In genomic region chrX:40003071-40003981, GRCh38 we compare ENCODE assay signal across 19 cellular contexts.
DNase-seq lines count a peak whose midpoint lies in the region; ATAC-seq and TF ChIP-seq lines count a peak whose summit lies in the region.
"Had no signal": no experiment of that assay in that cellular context is flagged by ENCODE, and none has a peak within 500 bp of the region (broad histone marks: within the 10 kb centered on the region; RNA-seq: fewer than 3 reads in every experiment).

No MANE protein-coding gene starts in this region.

- in situ Hi-C loops in G401 (cut with HindIII; ENCODE audit: low sequenced_read_pairs): no loop called here

- no peak for DNase-seq in left ventricle myocardium superior
- no peak for DNase-seq in right atrium auricular region (ENCODE audit: low spot score)
- DNase-seq in SW480 (ENCODE audit: low spot score): peak; percentile 74
- DNase-seq in left kidney (ENCODE audit: low read depth, low spot score): peak; percentile 43
- no peak for DNase-seq in aorta
- DNase-seq in HT-29 (ENCODE audit: low spot score): no peak
- DNase-seq in G401 (ENCODE audit: low spot score): no peak
- DNase-seq: activated effector memory CD4-positive, alpha-beta T cell treated with anti-CD3 and anti-CD28 coated beads, Interleukin-2, amount 50 U/mL, for 16 hours; activated naive CD8-positive, alpha-beta T cell treated with anti-CD3 and anti-CD28 coated beads, Interleukin-2, amount 50 U/mL, for 24 hours; GOT3; NCI-H524 treated with DMSO at 0.1 percent for 48 hours; nucleus accumbens; right cardiac atrium; SHP77 treated with DMSO at 0.1 percent for 48 hours; T-helper 2 cell had no signal

- intact Hi-C loops in left ventricle myocardium superior (cut with micrococcal nuclease): no loop called here
- intact Hi-C loops in aorta (cut with DNase I): no loop called here

- ATAC-seq in left ventricle myocardium superior (peak; percentile 16), aorta (ENCODE audit: low FRiP score) (no peak), HG03025 (IDR thresholded peaks at IDR 0.05; ENCODE audit: low FRiP score, unreplicated experiment) (no peak)
- ATAC-seq: activated naive CD8-positive, alpha-beta T cell treated with anti-CD3 and anti-CD28 coated beads, Interleukin-2, amount 50 U/mL, for 24 hours; GM12878; left lobe of liver; right cardiac atrium had no signal

- WGBS in aorta, 2 donors: 65 to 82% methylated on average over 7 of the region's 7 CpGs

- H3K27me3 ChIP-seq in right atrium auricular region: peaks cover 4 to 6% of the 10 kb centered on the region in 2 donors
- H3K27me3 ChIP-seq in aorta (ENCODE audit: control insufficient read depth in 1 of 2, insufficient read depth in 2 of 2, low read length in 1 of 2): no peaks in the 10 kb centered on the region

- no peak overlapping the region for H3K27ac ChIP-seq in right atrium auricular region
- no peak overlapping the region for H3K27ac ChIP-seq in aorta (ENCODE audit: low read depth in 1 of 2, low read length in 2 of 2)
- H3K27ac ChIP-seq: VCaP had no signal

- H3K4me3 ChIP-seq in right atrium auricular region (no peak overlapping the region), aorta (ENCODE audit: low read length in 2 of 2) (no peak overlapping the region)
- H3K4me3 ChIP-seq: GM12878 had no signal

- no peaks in the 10 kb centered on the region for H3K9me3 ChIP-seq in right atrium auricular region
- H3K9me3 ChIP-seq in aorta (ENCODE audit: control insufficient read depth, low read length): no peaks in the 10 kb centered on the region

- H3K36me3 ChIP-seq in right atrium auricular region (no peaks in the 10 kb centered on the region), aorta (ENCODE audit: control insufficient read depth in 1 of 2, insufficient read depth in 2 of 2, low read length in 1 of 2) (no peaks in the 10 kb centered on the region)

- TF ChIP-seq CTCF in right atrium auricular region (IDR thresholded peaks at IDR 0.05): no peak

- H3K4me1 ChIP-seq in right atrium auricular region: peaks cover 0 to 17% of the 10 kb centered on the region in 2 donors
- no peaks in the 10 kb centered on the region for H3K4me1 ChIP-seq in aorta (ENCODE audit: control insufficient read depth in 1 of 2, insufficient read depth in 2 of 2, low read length in 2 of 2)

Comparison
In these comparisons a context has a peak if more than half of its experiments do, and no peak if none do; other contexts are left out.
1. DNase-seq: peak in SW480 (single experiment) and left kidney (single experiment); none in left ventricle myocardium superior (single experiment), right atrium auricular region (single experiment), aorta (0 of 2), HT-29 (single experiment) and G401 (single experiment).